In genomic region chr17:46977348-46977747, GRCh38 we compare ENCODE assay signal across 1 cellular context.
TF ChIP-seq lines count a peak whose summit lies in the region.

No MANE protein-coding gene starts in this region.

TF ChIP-seq in K562, 482 proteins besides CTCF, POLR2A, EP300 and RAD21 (continued from another document):
- TF ChIP-seq ETS1 (conservative IDR thresholded peaks at IDR 0.05; ENCODE audit: control insufficient read depth, low read depth, low read length) (peak; percentile 55; the same call in 1 of the 2 replicates), ZNF785 (CRISPR knock-in tag; IDR thresholded peaks at IDR 0.05) (no peak), TEAD4 (IDR thresholded peaks at IDR 0.05; ENCODE audit: low read length) (no peak), TEAD4 (CRISPR knock-in tag; IDR thresholded peaks at IDR 0.05; ENCODE audit: borderline replicate concordance) (no peak), ZBTB7A (IDR thresholded peaks at IDR 0.05; ENCODE audit: borderline replicate concordance, control insufficient read depth, low read depth, low read length) (0 out of 2 replicates have a peak, but pooled peaks have one; percentile 61), CTCFL (IDR thresholded peaks at IDR 0.05; ENCODE audit: borderline replicate concordance, insufficient read depth, low read depth, low read length, poor library complexity, severe bottlenecking) (peak; percentile 47)
- TF ChIP-seq, protein P1, sequence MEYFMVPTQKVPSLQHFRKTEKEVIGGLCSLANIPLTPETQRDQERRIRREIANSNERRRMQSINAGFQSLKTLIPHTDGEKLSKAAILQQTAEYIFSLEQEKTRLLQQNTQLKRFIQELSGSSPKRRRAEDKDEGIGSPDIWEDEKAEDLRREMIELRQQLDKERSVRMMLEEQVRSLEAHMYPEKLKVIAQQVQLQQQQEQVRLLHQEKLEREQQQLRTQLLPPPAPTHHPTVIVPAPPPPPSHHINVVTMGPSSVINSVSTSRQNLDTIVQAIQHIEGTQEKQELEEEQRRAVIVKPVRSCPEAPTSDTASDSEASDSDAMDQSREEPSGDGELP (CRISPR knock-in tag; IDR thresholded peaks at IDR 0.05; ENCODE audit: borderline replicate concordance) = peak; percentile 54; the same call in 1 of the 2 replicates
- TF ChIP-seq, protein P2, sequence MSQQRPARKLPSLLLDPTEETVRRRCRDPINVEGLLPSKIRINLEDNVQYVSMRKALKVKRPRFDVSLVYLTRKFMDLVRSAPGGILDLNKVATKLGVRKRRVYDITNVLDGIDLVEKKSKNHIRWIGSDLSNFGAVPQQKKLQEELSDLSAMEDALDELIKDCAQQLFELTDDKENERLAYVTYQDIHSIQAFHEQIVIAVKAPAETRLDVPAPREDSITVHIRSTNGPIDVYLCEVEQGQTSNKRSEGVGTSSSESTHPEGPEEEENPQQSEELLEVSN (IDR thresholded peaks at IDR 0.05; ENCODE audit: borderline replicate concordance in 1 of 2, extremely low read depth in 1 of 2, insufficient read depth in 1 of 2, insufficient read length in 1 of 2, low read depth in 1 of 2, low read length in 1 of 2, poor library complexity in 1 of 2, severe bottlenecking in 1 of 2) = peak in 1 of 2 experiments; percentile 49
TF ChIP-seq in K562: peak in this region for 7.
